In the genomic region with DNA sequence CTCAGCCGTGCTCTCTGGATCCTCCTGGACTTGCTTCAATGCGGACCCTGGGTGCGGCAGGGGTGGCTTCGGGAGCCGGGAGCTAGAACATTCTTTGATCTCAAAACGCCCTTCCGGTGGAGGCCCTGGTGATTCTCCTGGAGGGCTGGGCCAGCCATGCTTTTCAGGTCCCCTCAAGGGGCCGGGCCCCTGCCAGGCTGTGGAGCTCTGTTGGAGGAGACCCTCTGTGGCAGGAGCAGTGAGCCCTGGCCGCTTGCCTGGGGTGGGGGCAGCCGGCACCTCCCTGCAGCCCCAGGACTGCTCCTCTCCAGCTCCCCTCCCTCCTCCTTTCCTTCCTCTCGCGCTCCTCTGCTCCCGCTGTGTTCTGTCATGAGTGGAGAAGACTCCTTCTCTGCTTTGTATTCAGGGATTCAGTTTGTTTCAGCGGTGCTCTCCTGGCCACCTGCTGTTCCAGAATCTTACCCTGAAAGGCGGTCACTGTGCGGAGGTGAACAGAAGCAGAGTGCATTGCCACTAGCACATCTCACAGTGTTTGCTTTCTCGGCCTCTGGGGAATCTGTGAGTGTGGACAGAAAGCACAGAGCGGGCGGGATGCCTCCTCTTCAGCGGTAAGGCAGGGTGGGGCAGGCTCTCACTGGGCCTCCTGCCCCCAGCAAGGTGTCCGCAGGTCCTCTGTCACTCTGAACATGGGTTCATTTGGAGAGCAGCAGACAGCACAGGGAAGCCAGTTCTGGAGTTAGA, we compare ENCODE assay signal across 18 cellular contexts.
DNase-seq lines count a peak whose midpoint lies in the region; ATAC-seq and TF ChIP-seq lines count a peak whose summit lies in the region.
"Had no signal": no experiment of that assay in that cellular context is flagged by ENCODE, and none has a peak within 500 bp of the region (broad histone marks: within the 10 kb centered on the region; RNA-seq: fewer than 3 reads in every experiment).

No MANE protein-coding gene starts in this region.

- H3K36me3 ChIP-seq in NT2/D1 (ENCODE audit: insufficient read depth, insufficient read length, low read length) = peaks cover 3% of the 10 kb centered on the region
- no peaks in the 10 kb centered on the region for H3K36me3 ChIP-seq in transverse colon
- H3K36me3 ChIP-seq: SJSA1 had no signal

- intact Hi-C loops in transverse colon (cut with DNase I; ENCODE audit: low total_unique reads) = no loop called here

- peak overlapping the region; percentile 10 for H3K9ac ChIP-seq in NT2/D1 (ENCODE audit: insufficient read length, low read depth)
- H3K9ac ChIP-seq: KMS-11 had no signal

- DNase-seq in DMS153 (lab: John Stamatoyannopoulos, UW) (peak; percentile 90), HuH-7 (ENCODE audit: low spot score) (peak; percentile 36), NT2/D1 (ENCODE audit: low read depth, low spot score) (no peak), nephron progenitor cell (no peak), transverse colon (no peak)
- no peak for DNase-seq in activated CD4-positive, alpha-beta T cell treated with anti-CD3 and anti-CD28 coated beads, Interleukin-2, amount 50 U/mL, for 4 hours
- DNase-seq in activated T-cell treated with anti-CD3 and anti-CD28 coated beads, Interleukin-2, amount 50 U/mL, for 4 hours = no peak
- DNase-seq: activated CD4-positive, alpha-beta T cell treated with anti-CD3 and anti-CD28 coated beads, Interleukin-2, amount 50 U/mL, for 1 hour; activated T-cell treated with anti-CD3 and anti-CD28 coated beads, Interleukin-2, amount 50 U/mL, for 24 hours; foreskin melanocyte; left ventricle myocardium inferior; NCI-H2081; OCI-M1; T-helper 9 cell had no signal

- WGBS in transverse colon (ENCODE audit: low coverage in 1 of 2), 2 donors = 86 to 96% methylated on average over 5 to 21 of the region's 21 CpGs

- no peak overlapping the region for H3K27ac ChIP-seq in transverse colon
- H3K27ac ChIP-seq: KMS-11, left ventricle myocardium inferior, SJSA1, suprapubic skin had no signal

- H3K4me3 ChIP-seq in NT2/D1 (ENCODE audit: insufficient read length, low read depth) (no peak overlapping the region), transverse colon (no peak overlapping the region)
- H3K4me3 ChIP-seq: left ventricle myocardium inferior, SJSA1, suprapubic skin had no signal

- H3K27me3 ChIP-seq in NT2/D1 (ENCODE audit: insufficient read depth, insufficient read length) (no peaks in the 10 kb centered on the region), transverse colon (no peaks in the 10 kb centered on the region)
- H3K27me3 ChIP-seq: SJSA1, suprapubic skin had no signal

- no peaks in the 10 kb centered on the region for H3K36me3 Mint-ChIP-seq in nephron progenitor cell (ENCODE audit: low read depth)
- peaks cover 11% of the 10 kb centered on the region for H3K36me3 Mint-ChIP-seq in activated T-cell treated with anti-CD3 and anti-CD28 coated beads, Interleukin-2, amount 50 U/mL, for 4 hours (ENCODE audit: insufficient read depth)

- no peak for TF ChIP-seq EP300 in transverse colon (IDR thresholded peaks at IDR 0.05; ENCODE audit: low read depth)

- peaks cover 94% of the 10 kb centered on the region for H3K4me1 Mint-ChIP-seq in nephron progenitor cell
- peaks cover 5% of the 10 kb centered on the region for H3K4me1 Mint-ChIP-seq in activated T-cell treated with anti-CD3 and anti-CD28 coated beads, Interleukin-2, amount 50 U/mL, for 4 hours (ENCODE audit: low read depth)

- no peak for TF ChIP-seq CTCF in nephron progenitor cell (IDR thresholded peaks at IDR 0.05)
- no peak for TF ChIP-seq CTCF in transverse colon (IDR thresholded peaks at IDR 0.05)

- H3K4me1 ChIP-seq in NT2/D1 (ENCODE audit: insufficient read depth, insufficient read length) = peaks cover 14% of the 10 kb centered on the region
- peaks cover 0 to 10% (median 9%) of the 10 kb centered on the region in 4 donors for H3K4me1 ChIP-seq in transverse colon
- H3K4me1 ChIP-seq: left ventricle myocardium inferior, SJSA1, suprapubic skin had no signal

- no peak for TF ChIP-seq POLR2A in transverse colon (IDR thresholded peaks at IDR 0.05)

- H3K9me3 ChIP-seq in NT2/D1 (ENCODE audit: insufficient read depth, low read length) (no peaks in the 10 kb centered on the region), transverse colon (no peaks in the 10 kb centered on the region)
- H3K9me3 ChIP-seq: left ventricle myocardium inferior, SJSA1, suprapubic skin had no signal

- in situ Hi-C loops in transverse colon (cut with MboI; ENCODE audit: low pct_ligation_motif_present in 1 of 4, low pct_unique_long_range_greater_than_20kb in 1 of 4, low sequenced_read_pairs in 3 of 4) = no loop called here

- H3K9me3 Mint-ChIP-seq in nephron progenitor cell = no peaks in the 10 kb centered on the region
- no peaks in the 10 kb centered on the region for H3K9me3 Mint-ChIP-seq in activated T-cell treated with anti-CD3 and anti-CD28 coated beads, Interleukin-2, amount 50 U/mL, for 4 hours
- H3K9me3 Mint-ChIP-seq: activated T-cell treated with anti-CD3 and anti-CD28 coated beads, Interleukin-2, amount 50 U/mL, for 24 hours had no signal

- peaks cover 3% of the 10 kb centered on the region for H3K27me3 Mint-ChIP-seq in nephron progenitor cell (ENCODE audit: low read depth, poor library complexity)
- no peaks in the 10 kb centered on the region for H3K27me3 Mint-ChIP-seq in activated T-cell treated with anti-CD3 and anti-CD28 coated beads, Interleukin-2, amount 50 U/mL, for 4 hours (ENCODE audit: low read depth)
- H3K27me3 Mint-ChIP-seq: activated T-cell treated with anti-CD3 and anti-CD28 coated beads, Interleukin-2, amount 50 U/mL, for 24 hours had no signal

- H3K4me3 Mint-ChIP-seq in nephron progenitor cell = peak overlapping the region; percentile 34
- no peak overlapping the region for H3K4me3 Mint-ChIP-seq in activated T-cell treated with anti-CD3 and anti-CD28 coated beads, Interleukin-2, amount 50 U/mL, for 4 hours
- H3K4me3 Mint-ChIP-seq: activated T-cell treated with anti-CD3 and anti-CD28 coated beads, Interleukin-2, amount 50 U/mL, for 24 hours had no signal

- peak overlapping the region; percentile 96 for H3K27ac Mint-ChIP-seq in nephron progenitor cell
- H3K27ac Mint-ChIP-seq: activated T-cell treated with anti-CD3 and anti-CD28 coated beads, Interleukin-2, amount 50 U/mL, for 24 hours had no signal

- no peak for ATAC-seq in activated T-cell treated with anti-CD3 and anti-CD28 coated beads, Interleukin-2, amount 50 U/mL, for 4 hours
- no peak for ATAC-seq in HG03469 (IDR thresholded peaks at IDR 0.05; ENCODE audit: unreplicated experiment)

Comparison
In these comparisons a context has a peak if more than half of its experiments do, and no peak if none do; other contexts are left out.
1. DNase-seq: peak in DMS153 (single experiment) and HuH-7 (single experiment); none in NT2/D1 (single experiment), nephron progenitor cell (single experiment), activated CD4-positive, alpha-beta T cell treated with anti-CD3 and anti-CD28 coated beads, Interleukin-2, amount 50 U/mL, for 4 hours (0 of 2), activated T-cell treated with anti-CD3 and anti-CD28 coated beads, Interleukin-2, amount 50 U/mL, for 4 hours (single experiment) and transverse colon (single experiment).